ENCODE assay signal across 11 cellular contexts in genomic region chr11:46345881-46346484, GRCh38. TPM values are rescaled to one million over a fixed set of nuclear protein-coding genes. Genes with fewer than 3 reads are reported as not detected.
A peak's percentile ranks its signal among the peaks of the same experiment; 100 is the strongest.
DNase-seq lines count a peak whose midpoint lies in the region; ATAC-seq lines count a peak whose summit lies in the region.
"Had no signal": no experiment of that assay in that cellular context is flagged by ENCODE, and none has a peak within 500 bp of the region (broad histone marks: within the 10 kb centered on the region; RNA-seq: fewer than 3 reads in every experiment).

No MANE protein-coding gene starts in this region.

- H3K4me3 Mint-ChIP-seq in activated T-cell treated with anti-CD3 and anti-CD28 coated beads, Interleukin-2, amount 50 U/mL, for 72 hours, result peak overlapping the region; percentile 79 to 90

- H3K9me3 Mint-ChIP-seq in activated T-cell treated with anti-CD3 and anti-CD28 coated beads, Interleukin-2, amount 50 U/mL, for 72 hours, result no peaks in the 10 kb centered on the region

- ATAC-seq in activated T-cell treated with anti-CD3 and anti-CD28 coated beads, Interleukin-2, amount 50 U/mL, for 72 hours (replicated peaks in 1 of 2), result peak; percentile 10 to 32

- H3K27me3 ChIP-seq in layer of hippocampus (ENCODE audit: control insufficient read depth, insufficient read depth, low read length), result no peaks in the 10 kb centered on the region

- no peaks in the 10 kb centered on the region for H3K27me3 Mint-ChIP-seq in activated T-cell treated with anti-CD3 and anti-CD28 coated beads, Interleukin-2, amount 50 U/mL, for 72 hours (ENCODE audit: low read depth)

- H3K27ac Mint-ChIP-seq in activated T-cell treated with anti-CD3 and anti-CD28 coated beads, Interleukin-2, amount 50 U/mL, for 72 hours, result peak overlapping the region; percentile 60

- peak; percentile 48 for DNase-seq in activated CD4-positive, CD25-positive, alpha-beta regulatory T cell treated with anti-CD3 and anti-CD28 coated beads, Interleukin-2, amount 50 U/mL, for 72 hours
- DNase-seq in activated CD4-positive, CD25-positive, alpha-beta regulatory T cell (lab: John Stamatoyannopoulos, UW), result no peak
- peak; percentile 62 to 64 for DNase-seq in activated T-cell treated with anti-CD3 and anti-CD28 coated beads, Interleukin-2, amount 50 U/mL, for 72 hours
- no peak for DNase-seq in substantia nigra (lab: John Stamatoyannopoulos, UW)
- no peak for DNase-seq in nucleus accumbens (lab: John Stamatoyannopoulos, UW)
- no peak for DNase-seq in OCI-M1 (lab: John Stamatoyannopoulos, UW)
- no peak for DNase-seq in NCI-H128 (lab: John Stamatoyannopoulos, UW; ENCODE audit: unreplicated experiment)
- DNase-seq: ACHN had no signal

- H3K4me1 Mint-ChIP-seq in activated T-cell treated with anti-CD3 and anti-CD28 coated beads, Interleukin-2, amount 50 U/mL, for 72 hours (ENCODE audit: low read depth), result peaks cover 81% of the 10 kb centered on the region

- peaks cover 0 to 1% of the 10 kb centered on the region in 2 donors for H3K36me3 Mint-ChIP-seq in activated T-cell treated with anti-CD3 and anti-CD28 coated beads, Interleukin-2, amount 50 U/mL, for 72 hours (ENCODE audit: insufficient read depth in 2 of 2)

- H3K27ac ChIP-seq in layer of hippocampus (ENCODE audit: low read depth, low read length) (peak overlapping the region; percentile 77), substantia nigra (ENCODE audit: low read depth, low read length, poor library complexity, severe bottlenecking) (peak overlapping the region; percentile 74)
- H3K27ac ChIP-seq: KMS-11, VCaP had no signal

RNA-seq across cellular contexts. Expression of gene DGKZ, which starts 1.3 kb away (rescaled TPM):
- 10 to 100 TPM; 84.2 to 94.0 TPM for total RNA-seq in activated T-cell treated with anti-CD3 and anti-CD28 coated beads, Interleukin-2, amount 50 U/mL, for 72 hours

RNA-seq across cellular contexts. Expression of gene MDK, which starts 35.5 kb away (rescaled TPM):
- total RNA-seq in activated T-cell treated with anti-CD3 and anti-CD28 coated beads, Interleukin-2, amount 50 U/mL, for 72 hours, result 10 to 100 TPM; 11.9 to 12.8 TPM

RNA-seq across cellular contexts. Expression of gene CHRM4, which starts 45.6 kb away (rescaled TPM):
- under 1 TPM; 0.26 to 0.63 TPM for total RNA-seq in activated T-cell treated with anti-CD3 and anti-CD28 coated beads, Interleukin-2, amount 50 U/mL, for 72 hours

Comparison
In these comparisons a context has a peak if more than half of its experiments do, and no peak if none do; other contexts are left out.
1. DNase-seq: peak in activated CD4-positive, CD25-positive, alpha-beta regulatory T cell treated with anti-CD3 and anti-CD28 coated beads, Interleukin-2, amount 50 U/mL, for 72 hours (single experiment) and activated T-cell treated with anti-CD3 and anti-CD28 coated beads, Interleukin-2, amount 50 U/mL, for 72 hours (2 of 2); none in activated CD4-positive, CD25-positive, alpha-beta regulatory T cell (0 of 4), substantia nigra (0 of 49), nucleus accumbens (0 of 56), OCI-M1 (single experiment) and NCI-H128 (single experiment).